5 cellular contexts compared by ENCODE assay signal in the genomic region with DNA sequence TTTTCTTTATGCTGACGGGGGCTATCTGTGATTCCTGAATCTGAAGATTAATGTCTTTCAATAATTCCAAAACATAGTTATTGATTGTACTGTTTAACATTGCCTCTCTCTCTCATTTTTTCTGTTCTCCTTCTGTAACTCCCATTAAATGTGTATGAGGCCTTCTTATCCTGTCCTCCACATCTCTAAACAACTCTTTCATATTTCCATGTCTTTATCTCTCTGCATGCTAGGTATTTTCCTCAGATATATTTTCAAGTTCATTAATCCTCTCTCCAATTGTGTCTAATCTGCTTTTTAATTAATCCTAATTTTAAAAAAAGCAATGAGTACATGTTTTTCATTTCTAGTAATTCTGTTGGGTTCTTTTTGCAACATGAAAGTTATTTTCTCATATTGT.
"Had no signal": no experiment of that assay in that cellular context is flagged by ENCODE, and none has a peak within 500 bp of the region (broad histone marks: within the 10 kb centered on the region; RNA-seq: fewer than 3 reads in every experiment).

No MANE protein-coding gene starts in this region.

- DNase-seq: HCEC 1CT, IMR-90, KBM-7 had no signal

- H3K4me3 ChIP-seq: GM23338 had no signal

- ATAC-seq: GM23338 had no signal

- H3K4me2 ChIP-seq: GM23338 had no signal

- H3K27ac Mint-ChIP-seq: GM23338, H9 had no signal

- H3K4me3 Mint-ChIP-seq: GM23338, H9 had no signal

- H2AFZ ChIP-seq: GM23338 had no signal
